ENCODE assay signal across 9 cellular contexts in the genomic region with DNA sequence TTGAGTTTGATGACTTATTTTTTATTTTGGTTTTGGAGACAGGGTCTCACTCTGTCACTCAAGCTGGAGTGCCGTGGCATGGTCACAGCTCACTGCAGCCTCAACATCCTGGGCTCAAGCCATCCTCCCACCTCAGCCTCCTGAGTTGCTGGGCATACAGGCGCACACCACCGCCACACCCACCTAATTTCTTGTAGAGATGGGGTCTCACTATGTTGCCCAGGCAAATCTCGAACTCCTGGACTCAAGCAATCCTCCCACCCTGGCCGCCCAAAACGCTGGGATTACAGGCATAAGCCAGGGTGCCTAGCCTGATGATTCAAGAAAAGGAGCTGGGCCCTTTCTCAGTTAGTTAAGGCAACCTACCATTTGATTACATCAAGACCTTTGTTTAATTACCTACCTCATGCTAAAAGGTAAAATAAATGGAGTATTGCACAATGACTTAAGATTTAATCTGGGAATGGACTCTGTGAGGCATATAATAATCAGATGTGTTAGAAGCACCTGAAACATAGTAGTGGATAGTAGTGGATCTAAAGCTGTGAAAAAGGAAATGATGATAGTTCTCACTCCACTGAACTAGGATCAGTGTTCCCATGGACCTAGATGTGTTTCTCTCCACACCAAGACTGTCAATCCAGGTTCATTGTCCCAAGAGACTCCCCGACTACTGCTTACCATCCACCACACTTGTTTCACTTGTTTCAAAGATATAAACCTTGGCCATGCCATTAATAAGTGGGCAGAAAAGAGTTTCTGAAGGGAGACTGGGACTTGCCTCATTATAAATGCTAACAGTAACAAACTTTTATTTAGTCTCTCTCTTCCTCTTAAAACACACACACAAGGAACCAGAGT. TPM values are rescaled to one million over a fixed set of nuclear protein-coding genes. Genes with fewer than 3 reads are reported as not detected.
DNase-seq lines count a peak whose midpoint lies in the region; ATAC-seq and TF ChIP-seq lines count a peak whose summit lies in the region.
"Had no signal": no experiment of that assay in that cellular context is flagged by ENCODE, and none has a peak within 500 bp of the region (broad histone marks: within the 10 kb centered on the region; RNA-seq: fewer than 3 reads in every experiment).

No MANE protein-coding gene starts in this region.

- TF ChIP-seq POLR2A in uterus (IDR thresholded peaks at IDR 0.05): no peak

- H3K4me3 ChIP-seq in SK-N-SH (ENCODE audit: low read depth in 2 of 2, low read length in 1 of 2): no peak overlapping the region; a peak in 1 of 4 replicates
- H3K4me3 ChIP-seq in iPS-11a (ENCODE audit: low read depth, low read length): peak overlapping the region; percentile 87
- H3K4me3 ChIP-seq in smooth muscle cell: peak overlapping the region; percentile 82
- H3K4me3 ChIP-seq in uterus: peak overlapping the region in 1 of 2 donors; percentile 54

- H3K27me3 Mint-ChIP-seq in activated naive CD8-positive, alpha-beta T cell treated with anti-CD3 and anti-CD28 coated beads, Interleukin-2, amount 50 U/mL, for 24 hours: peaks cover 53% of the 10 kb centered on the region

- H3K79me2 ChIP-seq in SK-N-SH (ENCODE audit: insufficient read depth) (no peaks in the 10 kb centered on the region), smooth muscle cell (ENCODE audit: low read depth) (peaks cover 71% of the 10 kb centered on the region)

- H3K9ac ChIP-seq in SK-N-SH (no peak overlapping the region), smooth muscle cell (ENCODE audit: low read depth) (no peak overlapping the region)

- H3K27me3 ChIP-seq in SK-N-SH (ENCODE audit: insufficient read depth) (peaks cover 2% of the 10 kb centered on the region; the same call in 1 of the 2 replicates), smooth muscle cell (ENCODE audit: low read depth) (no peaks in the 10 kb centered on the region), uterus (no peaks in the 10 kb centered on the region)

- H3K27ac Mint-ChIP-seq in activated naive CD8-positive, alpha-beta T cell treated with anti-CD3 and anti-CD28 coated beads, Interleukin-2, amount 50 U/mL, for 24 hours: no peak overlapping the region

- intact Hi-C loops in uterus (cut with DNase I; ENCODE audit: low total_unique reads): no loop called here

- no peaks in the 10 kb centered on the region for H4K20me1 ChIP-seq in SK-N-SH (ENCODE audit: insufficient read depth)
- peaks cover 46% of the 10 kb centered on the region for H4K20me1 ChIP-seq in smooth muscle cell (ENCODE audit: low read depth)

- H3K36me3 Mint-ChIP-seq in activated naive CD8-positive, alpha-beta T cell treated with anti-CD3 and anti-CD28 coated beads, Interleukin-2, amount 50 U/mL, for 24 hours (ENCODE audit: low read depth): no peaks in the 10 kb centered on the region

- no peak for ATAC-seq in SK-N-SH treated with all-trans-retinoic acid at 6 μM for 48 hours
- no peak for ATAC-seq in activated naive CD8-positive, alpha-beta T cell treated with anti-CD3 and anti-CD28 coated beads, Interleukin-2, amount 50 U/mL, for 24 hours

- POLR2A ChIA-PET in SK-N-SH (lab: Yijun Ruan, JAX): interaction anchor here (1.1 kb wide), 1 partner anchor 60 kb away, joined by 3 read pairs; no protein-coding TSS in a partner anchor

- WGBS in SK-N-SH (ENCODE audit: low lambda C conversion rate): 97% methylated on average over 7 of the region's 7 CpGs
- WGBS in smooth muscle cell (ENCODE audit: low lambda C conversion rate): 88% methylated on average over 7 of the region's 7 CpGs

- TF ChIP-seq CTCF in SK-N-SH (IDR thresholded peaks at IDR 0.05) (no peak), smooth muscle cell (IDR thresholded peaks at IDR 0.05; ENCODE audit: borderline replicate concordance, insufficient read depth, poor library complexity, severe bottlenecking) (no peak), uterus (IDR thresholded peaks at IDR 0.05) (no peak)

- no peaks in the 10 kb centered on the region for H3K9me2 ChIP-seq in SK-N-SH

- CTCF ChIA-PET in SK-N-SH (lab: Yijun Ruan, JAX): interaction anchor here (0.6 to 9.5 kb wide), 5 partner anchors 106 to 458 kb away, joined by 3 to 231 read pairs (median 4); no protein-coding TSS in a partner anchor

- no peak overlapping the region for H3K27ac ChIP-seq in SK-N-SH (ENCODE audit: low read depth in 2 of 2, low read length in 1 of 2)
- H3K27ac ChIP-seq in smooth muscle cell (ENCODE audit: low read depth): no peak overlapping the region
- no peak overlapping the region for H3K27ac ChIP-seq in uterus

- no peak for TF ChIP-seq RAD21 in SK-N-SH (IDR thresholded peaks at IDR 0.05; ENCODE audit: low read length)

- no peaks in the 10 kb centered on the region for H3K9me3 Mint-ChIP-seq in activated naive CD8-positive, alpha-beta T cell treated with anti-CD3 and anti-CD28 coated beads, Interleukin-2, amount 50 U/mL, for 24 hours

- no peaks in the 10 kb centered on the region for H3F3A ChIP-seq in SK-N-SH (replicated peaks; ENCODE audit: insufficient read depth)
- no peaks in the 10 kb centered on the region for H3F3A ChIP-seq in smooth muscle cell (ENCODE audit: low read depth)

- H3K4me1 ChIP-seq in SK-N-SH (ENCODE audit: control insufficient read depth in 1 of 2, insufficient read depth in 2 of 2, low read depth in 1 of 2, low read length in 1 of 2): peaks cover 0 to 6% of the 10 kb centered on the region in 2 experiments; a peak in 2 of 4 replicates
- H3K4me1 ChIP-seq in smooth muscle cell (ENCODE audit: low read depth): peaks cover 5% of the 10 kb centered on the region
- no peaks in the 10 kb centered on the region for H3K4me1 ChIP-seq in uterus

- peaks cover 13% of the 10 kb centered on the region for H3K4me1 Mint-ChIP-seq in activated naive CD8-positive, alpha-beta T cell treated with anti-CD3 and anti-CD28 coated beads, Interleukin-2, amount 50 U/mL, for 24 hours

- H3K4me3 Mint-ChIP-seq in activated naive CD8-positive, alpha-beta T cell treated with anti-CD3 and anti-CD28 coated beads, Interleukin-2, amount 50 U/mL, for 24 hours: peak overlapping the region; percentile 72

- H3K36me3 ChIP-seq in SK-N-SH (replicated peaks in 1 of 2; ENCODE audit: control insufficient read depth in 1 of 2, insufficient read depth in 2 of 2, low read length in 1 of 2) (no peaks in the 10 kb centered on the region), smooth muscle cell (ENCODE audit: low read depth) (no peaks in the 10 kb centered on the region), uterus (no peaks in the 10 kb centered on the region)

- H2AFZ ChIP-seq in SK-N-SH (ENCODE audit: low read depth) (no peak overlapping the region), smooth muscle cell (ENCODE audit: low read depth) (peak overlapping the region; percentile 96)

- peak overlapping the region; percentile 97 for H3K4me2 ChIP-seq in SK-N-SH
- H3K4me2 ChIP-seq in smooth muscle cell: peak overlapping the region; percentile 96

- DNase-seq in SK-N-SH (no peak), smooth muscle cell (lab: John Stamatoyannopoulos, UW; ENCODE audit: unreplicated experiment) (no peak), H4 (ENCODE audit: low spot score) (no peak), uterus (no peak), HT-29 (ENCODE audit: low spot score) (no peak)
- DNase-seq in activated naive CD8-positive, alpha-beta T cell treated with anti-CD3 and anti-CD28 coated beads, Interleukin-2, amount 50 U/mL, for 24 hours: no peak
- DNase-seq: NCI-H2081 treated with DMSO at 0.1 percent for 48 hours had no signal

- no peak for TF ChIP-seq EP300 in SK-N-SH (IDR thresholded peaks at IDR 0.05; ENCODE audit: borderline replicate concordance in 1 of 2, low read depth in 1 of 2, low read length in 1 of 2)

- H3K9me3 ChIP-seq in SK-N-SH (no peaks in the 10 kb centered on the region), smooth muscle cell (replicated peaks; ENCODE audit: low read depth) (no peaks in the 10 kb centered on the region), uterus (no peaks in the 10 kb centered on the region)

TF ChIP-seq in SK-N-SH, 30 proteins besides CTCF, POLR2A, EP300 and RAD21 (continues in another document):
- TF ChIP-seq, protein P1, sequence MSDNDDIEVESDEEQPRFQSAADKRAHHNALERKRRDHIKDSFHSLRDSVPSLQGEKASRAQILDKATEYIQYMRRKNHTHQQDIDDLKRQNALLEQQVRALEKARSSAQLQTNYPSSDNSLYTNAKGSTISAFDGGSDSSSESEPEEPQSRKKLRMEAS (IDR thresholded peaks at IDR 0.05; ENCODE audit: low read depth): no peak
- TF ChIP-seq CHD2 (IDR thresholded peaks at IDR 0.05; ENCODE audit: low read length, partially characterized antibody) (no peak), TAF1 (IDR thresholded peaks at IDR 0.05; ENCODE audit: borderline replicate concordance, low read depth, low read length) (no peak), FOSL2 (IDR thresholded peaks at IDR 0.05; ENCODE audit: borderline replicate concordance, low read depth) (no peak), RCOR1 (IDR thresholded peaks at IDR 0.05; ENCODE audit: low read length) (no peak)

TF ChIP-seq in SK-N-SH treated with all-trans-retinoic acid at 6 μM for 48 hours, 23 proteins besides CTCF, POLR2A, EP300 and RAD21 (continues in another document):
- TF ChIP-seq ZNF70 (CRISPR knock-in tag; IDR thresholded peaks at IDR 0.05) (no peak), ZFP3 (CRISPR knock-in tag; IDR thresholded peaks at IDR 0.05) (no peak), ARNTL (CRISPR knock-in tag; IDR thresholded peaks at IDR 0.05; ENCODE audit: borderline replicate concordance, low read depth) (no peak), TOX (CRISPR knock-in tag; IDR thresholded peaks at IDR 0.05; ENCODE audit: borderline replicate concordance) (no peak), ZFP30 (CRISPR knock-in tag; IDR thresholded peaks at IDR 0.05) (no peak)
- TF ChIP-seq, protein P2, sequence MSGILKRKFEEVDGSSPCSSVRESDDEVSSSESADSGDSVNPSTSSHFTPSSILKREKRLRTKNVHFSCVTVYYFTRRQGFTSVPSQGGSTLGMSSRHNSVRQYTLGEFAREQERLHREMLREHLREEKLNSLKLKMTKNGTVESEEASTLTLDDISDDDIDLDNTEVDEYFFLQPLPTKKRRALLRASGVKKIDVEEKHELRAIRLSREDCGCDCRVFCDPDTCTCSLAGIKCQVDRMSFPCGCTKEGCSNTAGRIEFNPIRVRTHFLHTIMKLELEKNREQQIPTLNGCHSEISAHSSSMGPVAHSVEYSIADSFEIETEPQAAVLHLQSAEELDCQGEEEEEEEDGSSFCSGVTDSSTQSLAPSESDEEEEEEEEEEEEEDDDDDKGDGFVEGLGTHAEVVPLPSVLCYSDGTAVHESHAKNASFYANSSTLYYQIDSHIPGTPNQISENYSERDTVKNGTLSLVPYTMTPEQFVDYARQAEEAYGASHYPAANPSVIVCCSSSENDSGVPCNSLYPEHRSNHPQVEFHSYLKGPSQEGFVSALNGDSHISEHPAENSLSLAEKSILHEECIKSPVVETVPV (CRISPR knock-in tag; IDR thresholded peaks at IDR 0.05): no peak

RNA-seq across cellular contexts. Expression of a gene that starts 2.1 kb away (rescaled TPM):
- 5.8 and 9.2 TPM in 2 replicates for polyA plus RNA-seq in SK-N-SH (2012; rRNA removed)
- polyA plus RNA-seq in SK-N-SH (2012; cell fraction: cytosol; rRNA removed): 8.1 and 9.5 TPM in 2 replicates
- 2.7 and 3.6 TPM in 2 replicates for polyA plus RNA-seq in SK-N-SH (2012; cell fraction: nucleus; rRNA removed)
- 19.0 and 32.8 TPM in 2 replicates for total RNA-seq in smooth muscle cell
- 30.1 and 58.1 TPM in 2 replicates for polyA plus RNA-seq in smooth muscle cell
- total RNA-seq in H4 (2014; rRNA removed; shearing (Covaris generic)): 6.1 and 7.7 TPM in 2 replicates
- total RNA-seq in uterus: 10 to 100 TPM in 2 of 4 donors, 1 to 10 TPM in 2; 1.0 to 33.1 (median 13.2) TPM
- total RNA-seq in HT-29 (2014; rRNA removed; shearing (Covaris generic)): 115 and 117 TPM in 2 replicates

Comparison
In these comparisons a context has a peak if more than half of its experiments do, and no peak if none do; other contexts are left out.
1. H3K4me3 ChIP-seq: peak in iPS-11a (single experiment) and smooth muscle cell (single experiment); none in SK-N-SH (0 of 2).